In the genomic region with DNA sequence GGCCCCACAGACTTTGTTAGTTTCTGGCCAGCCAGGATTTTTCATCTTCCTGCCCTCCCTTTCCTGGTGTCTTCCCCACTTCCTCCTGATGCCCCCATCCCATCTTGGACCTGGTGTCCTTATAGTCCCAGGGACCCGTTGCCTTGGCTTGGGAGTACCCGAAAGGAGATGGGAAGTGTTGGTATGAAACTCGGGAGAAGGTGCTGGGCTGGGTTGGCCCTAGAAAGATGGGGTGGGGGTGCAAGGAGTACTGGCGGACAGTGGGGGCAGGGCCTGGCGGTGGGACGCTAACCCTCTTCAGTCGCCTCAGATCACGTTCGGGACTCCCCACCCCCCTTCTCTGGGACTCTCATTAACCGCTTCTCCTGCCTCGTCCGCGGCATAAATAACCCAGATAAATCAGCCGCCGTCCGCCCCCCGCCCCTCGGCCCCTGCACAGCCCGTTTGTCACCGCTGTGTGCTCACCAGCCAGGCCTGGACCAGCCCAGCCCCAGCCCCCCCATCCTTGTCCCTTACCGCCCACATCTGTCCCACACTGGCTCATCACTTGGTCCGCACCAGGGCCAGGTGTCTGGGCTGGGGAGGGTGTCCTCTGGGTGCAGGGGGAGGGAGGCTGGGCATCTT, we compare ENCODE assay signal across 13 cellular contexts. TPM values are rescaled to one million over a fixed set of nuclear protein-coding genes. Genes with fewer than 3 reads are reported as not detected.
DNase-seq lines count a peak whose midpoint lies in the region; ATAC-seq and TF ChIP-seq lines count a peak whose summit lies in the region.
"Had no signal": no experiment of that assay in that cellular context is flagged by ENCODE, and none has a peak within 500 bp of the region (broad histone marks: within the 10 kb centered on the region; RNA-seq: fewer than 3 reads in every experiment).

No MANE protein-coding gene starts in this region.

- intact Hi-C loops in HCT116 (cut with micrococcal nuclease) = no loop called here
- intact Hi-C loops in dendritic cell treated with granulocyte-macrophage colony-stimulating factor and Interleukin-4, amounts not matched to agents 40 ng/mL and 50 ng/mL, for 4 days (cut with micrococcal nuclease) = no loop called here
- intact Hi-C loops in body of pancreas (cut with DNase I) = no loop called here
- intact Hi-C loops in esophagus squamous epithelium (cut with DNase I) = no loop called here

- no peaks in the 10 kb centered on the region for H3K9me2 ChIP-seq in HCT116 (ENCODE audit: insufficient read depth)

- H3K27ac Mint-ChIP-seq in dendritic cell treated with granulocyte-macrophage colony-stimulating factor and Interleukin-4, amounts not matched to agents 40 ng/mL and 50 ng/mL, for 4 days = peak overlapping the region; percentile 18
- H3K27ac Mint-ChIP-seq in naive thymus-derived CD8-positive, alpha-beta T cell = no peak overlapping the region
- H3K27ac Mint-ChIP-seq: activated CD8-positive, alpha-beta T cell treated with anti-CD3 and anti-CD28 coated beads for 36 hours had no signal

- WGBS in body of pancreas, 2 donors = 27% methylated on average over 21 to 22 of the region's 22 CpGs
- whole genome bisulfite sequencing in esophagus squamous epithelium, 2 donors = 13 to 33% methylated on average over 7 to 19 of the region's 22 CpGs

- peak overlapping the region; percentile 37; the same call in 1 of the 2 replicates for H3K4me3 ChIP-seq in AG04450 (ENCODE audit: low read depth, low read length)
- no peak overlapping the region for H3K4me3 ChIP-seq in HCT116 (replicated peaks in 1 of 2; ENCODE audit: low read depth in 1 of 2, low read length in 2 of 2)
- no peak overlapping the region for H3K4me3 ChIP-seq in body of pancreas
- peak overlapping the region in 1 of 4 donors; percentile 55 for H3K4me3 ChIP-seq in esophagus squamous epithelium

- peaks cover 19% of the 10 kb centered on the region for H3K4me1 Mint-ChIP-seq in dendritic cell treated with granulocyte-macrophage colony-stimulating factor and Interleukin-4, amounts not matched to agents 40 ng/mL and 50 ng/mL, for 4 days (ENCODE audit: low read depth)
- H3K4me1 Mint-ChIP-seq in naive thymus-derived CD8-positive, alpha-beta T cell = peaks cover 27 to 32% (median 30%) of the 10 kb centered on the region in 4 donors

- no peak overlapping the region for H3K9ac ChIP-seq in HCT116 (ENCODE audit: low read length)

- no peak for DNase-seq in AG04450 (ENCODE audit: low read depth, low spot score)
- no peak for DNase-seq in HCT116 (ENCODE audit: low read depth, low spot score)
- no peak for DNase-seq in naive thymus-derived CD8-positive, alpha-beta T cell
- no peak for DNase-seq in activated CD4-positive, alpha-beta T cell treated with anti-CD3 and anti-CD28 coated beads, Interleukin-2, amount 50 U/mL, for 1 hour
- DNase-seq in body of pancreas = no peak
- no peak for DNase-seq in HT-29 (ENCODE audit: low spot score)
- no peak for DNase-seq in esophagus squamous epithelium (lab: John Stamatoyannopoulos, UW)
- DNase-seq: activated gamma-delta T cell treated with Interleukin-2 at 50 U/mL for 16 hours had no signal

- TF ChIP-seq CTCF in AG04450 (IDR thresholded peaks at IDR 0.05; ENCODE audit: low read depth, low read length) (no peak), HCT116 (IDR thresholded peaks at IDR 0.05 in 2 of 3, conservative IDR thresholded peaks at IDR 0.05 in 1 of 3; ENCODE audit: borderline replicate concordance in 1 of 3, insufficient read depth in 1 of 3, low read depth in 2 of 3, low read length in 2 of 3) (no peak), body of pancreas (IDR thresholded peaks at IDR 0.05) (no peak), esophagus squamous epithelium (IDR thresholded peaks at IDR 0.05) (no peak)

- TF ChIP-seq POLR2A in HCT116 (IDR thresholded peaks at IDR 0.05; ENCODE audit: borderline replicate concordance, extremely low read depth, insufficient read depth, insufficient read length) (no peak), body of pancreas (IDR thresholded peaks at IDR 0.05) (no peak), esophagus squamous epithelium (IDR thresholded peaks at IDR 0.05) (no peak)

- ATAC-seq in HCT116 (no peak), body of pancreas (no peak)
- no peak for ATAC-seq in naive thymus-derived CD8-positive, alpha-beta T cell

- peaks cover 21% of the 10 kb centered on the region for H3K36me3 Mint-ChIP-seq in dendritic cell treated with granulocyte-macrophage colony-stimulating factor and Interleukin-4, amounts not matched to agents 40 ng/mL and 50 ng/mL, for 4 days (ENCODE audit: low read depth)
- H3K36me3 Mint-ChIP-seq in naive thymus-derived CD8-positive, alpha-beta T cell = peaks cover 0 to 28% (median 18%) of the 10 kb centered on the region in 3 donors

- H3K79me2 ChIP-seq in HCT116 (ENCODE audit: insufficient read depth, low read length) = no peaks in the 10 kb centered on the region

- RAD21 ChIA-PET in HCT116 (lab: Charles Lee; ENCODE audit: low non-redundant PET in 1 of 2, low total read pairs in 2 of 2, uncharacterized antibody in 2 of 2, unreplicated experiment in 2 of 2) = interaction anchor here (1.5 to 1.6 kb wide), 2 partner anchors 19 kb away, joined by 10 read pairs; no protein-coding TSS in a partner anchor

- no peak for TF ChIP-seq RAD21 in HCT116 (IDR thresholded peaks at IDR 0.05; ENCODE audit: low read depth)

- peak overlapping the region; percentile 37; the same call in 1 of the 2 replicates for H3K4me2 ChIP-seq in HCT116 (ENCODE audit: low read length)

- H3K27me3 Mint-ChIP-seq in dendritic cell treated with granulocyte-macrophage colony-stimulating factor and Interleukin-4, amounts not matched to agents 40 ng/mL and 50 ng/mL, for 4 days = peaks cover 76% of the 10 kb centered on the region
- H3K27me3 Mint-ChIP-seq in naive thymus-derived CD8-positive, alpha-beta T cell = peaks cover 31 to 85% (median 62%) of the 10 kb centered on the region in 5 donors

- H3K27ac ChIP-seq in AG04450 (ENCODE audit: low read depth, low read length) = no peak overlapping the region
- no peak overlapping the region for H3K27ac ChIP-seq in HCT116 (ENCODE audit: low read depth, low read length)
- no peak overlapping the region for H3K27ac ChIP-seq in body of pancreas
- H3K27ac ChIP-seq in esophagus squamous epithelium = no peak overlapping the region
- H3K27ac ChIP-seq: heart left ventricle, pancreas, Peyer's patch had no signal

- no peaks in the 10 kb centered on the region for H3K9me3 Mint-ChIP-seq in dendritic cell treated with granulocyte-macrophage colony-stimulating factor and Interleukin-4, amounts not matched to agents 40 ng/mL and 50 ng/mL, for 4 days
- peaks cover 0 to 7% (median 0%) of the 10 kb centered on the region in 9 donors for H3K9me3 Mint-ChIP-seq in naive thymus-derived CD8-positive, alpha-beta T cell
- H3K9me3 Mint-ChIP-seq: activated CD8-positive, alpha-beta T cell treated with anti-CD3 and anti-CD28 coated beads for 36 hours had no signal

- H3K4me1 ChIP-seq in HCT116 (ENCODE audit: control insufficient read depth in 1 of 2, insufficient read depth in 2 of 2, low read length in 2 of 2) (peaks cover 0 to 19% of the 10 kb centered on the region in 2 experiments; a peak in 2 of 4 replicates), body of pancreas (peaks cover 26% of the 10 kb centered on the region), esophagus squamous epithelium (peaks cover 14 to 49% (median 16%) of the 10 kb centered on the region in 3 donors)

- H3K4me3 Mint-ChIP-seq in dendritic cell treated with granulocyte-macrophage colony-stimulating factor and Interleukin-4, amounts not matched to agents 40 ng/mL and 50 ng/mL, for 4 days = peak overlapping the region; percentile 66
- peak overlapping the region in 9 of 10 donors; percentile 18 to 84 (median 57) for H3K4me3 Mint-ChIP-seq in naive thymus-derived CD8-positive, alpha-beta T cell
- H3K4me3 Mint-ChIP-seq: activated CD8-positive, alpha-beta T cell treated with anti-CD3 and anti-CD28 coated beads for 36 hours had no signal

- POLR2A ChIA-PET in AG04450 (lab: Yijun Ruan, JAX) = interaction anchor here (0.6 to 2.0 kb wide), 5 partner anchors 10 to 13 kb away, joined by 3 to 18 read pairs (median 3); partner anchors contain the start of gene GMPPA
- POLR2A ChIA-PET in HCT116 (lab: Charles Lee) = interaction anchor here (0.7 to 1.4 kb wide), 2 partner anchors 11 to 12 kb away, joined by 3 to 5 read pairs; partner anchors contain the start of gene GMPPA
- POLR2A ChIA-PET in naive thymus-derived CD8-positive, alpha-beta T cell (lab: Charles Lee) = interaction anchor here (1.0 kb wide), 1 partner anchor 15 kb away, joined by 3 read pairs; a partner anchor contains a TSS

- H4K20me1 ChIP-seq in HCT116 (ENCODE audit: insufficient read depth) = no peaks in the 10 kb centered on the region

- CTCF ChIA-PET in AG04450 (lab: Charles Lee) (interaction anchor here (0.6 to 4.5 kb wide), 23 partner anchors 10 to 215 kb away, joined by 3 to 97 read pairs (median 7); partner anchors contain the start of gene GMPPA), HCT116 (lab: Charles Lee) (interaction anchor here (0.7 to 4.4 kb wide), 6 partner anchors 9 to 222 kb away, joined by 3 to 56 read pairs (median 7); partner anchors contain the start of gene GMPPA)

- H2AFZ ChIP-seq in HCT116 (ENCODE audit: low read depth, low read length, poor library complexity, severe bottlenecking) = no peak overlapping the region

- peaks cover 8% of the 10 kb centered on the region for H3K9me3 ChIP-seq in AG04450 (ENCODE audit: control insufficient read depth, insufficient read depth, low read length)
- no peaks in the 10 kb centered on the region for H3K9me3 ChIP-seq in HCT116 (ENCODE audit: control insufficient read depth in 1 of 2, insufficient read depth in 1 of 2, low read depth in 1 of 2, low read length in 2 of 2)
- no peaks in the 10 kb centered on the region for H3K9me3 ChIP-seq in body of pancreas
- no peaks in the 10 kb centered on the region for H3K9me3 ChIP-seq in esophagus squamous epithelium
- H3K9me3 ChIP-seq: heart left ventricle, pancreas, Peyer's patch had no signal

- H3K27me3 ChIP-seq in AG04450 (ENCODE audit: control insufficient read depth, insufficient read depth, low read length) = peaks cover 53% of the 10 kb centered on the region
- H3K27me3 ChIP-seq in HCT116 (ENCODE audit: insufficient read depth, low read length) = no peaks in the 10 kb centered on the region
- peaks cover 0 to 16% of the 10 kb centered on the region in 2 donors for H3K27me3 ChIP-seq in body of pancreas
- peaks cover 5 to 77% (median 20%) of the 10 kb centered on the region in 4 donors for H3K27me3 ChIP-seq in esophagus squamous epithelium
- H3K27me3 ChIP-seq: pancreas had no signal

- BruUV-seq in HCT116 (replicated peaks; lab: Mats Ljungman, UMichigan) = no TSS peak

- H3K36me3 ChIP-seq in HCT116 (ENCODE audit: control insufficient read depth in 1 of 2, insufficient read depth in 2 of 2, low read length in 2 of 2) = no peaks in the 10 kb centered on the region; a peak in 1 of 4 replicates
- peaks cover 0 to 7% of the 10 kb centered on the region in 2 donors for H3K36me3 ChIP-seq in body of pancreas (replicated peaks in 1 of 2; ENCODE audit: insufficient read depth in 1 of 2, low read depth in 2 of 2)
- H3K36me3 ChIP-seq in esophagus squamous epithelium = peaks cover 0 to 15% (median 0%) of the 10 kb centered on the region in 3 donors

RNA-seq across cellular contexts. Expression of gene ASIC4, which starts 3.7 kb away (rescaled TPM):
- polyA plus RNA-seq in AG04450 (2011; rRNA removed) = not detected in 2 replicates
- polyA minus RNA-seq in AG04450 (2011; rRNA and poly(A)+ RNA removed) = not detected in 2 replicates
- 2.1 TPM for total RNA-seq in HCT116 (2021; ENCODE audit: unreplicated experiment)
- polyA plus RNA-seq in HCT116 (2012) = 1.3 and 1.9 TPM in 2 replicates
- total RNA-seq in naive thymus-derived CD8-positive, alpha-beta T cell = under 1 TPM; 0.21 to 0.30 TPM
- polyA plus RNA-seq in naive thymus-derived CD8-positive, alpha-beta T cell = not detected
- not detected for total RNA-seq in body of pancreas
- total RNA-seq in HT-29 (2014; rRNA removed; shearing (Covaris generic)) = 0.08 TPM in 1 of 2 replicates, not detected in the other
- total RNA-seq in esophagus squamous epithelium = not detected
- total RNA-seq: activated CD8-positive, alpha-beta T cell treated with anti-CD3 and anti-CD28 coated beads for 36 hours had no signal

RNA-seq across cellular contexts. Expression of gene GMPPA, which starts 11.9 kb away (rescaled TPM):
- 90.1 and 97.7 TPM in 2 replicates for polyA plus RNA-seq in AG04450 (2011; rRNA removed)
- polyA minus RNA-seq in AG04450 (2011; rRNA and poly(A)+ RNA removed) = 90.6 and 98.6 TPM in 2 replicates
- 71.8 TPM for total RNA-seq in HCT116 (2021; ENCODE audit: unreplicated experiment)
- 78.5 and 89.8 TPM in 2 replicates for polyA plus RNA-seq in HCT116 (2012)
- 10 to 100 TPM; 22.5 to 26.9 TPM for total RNA-seq in naive thymus-derived CD8-positive, alpha-beta T cell
- 10 to 100 TPM; 12.1 to 22.0 (median 17.0) TPM for polyA plus RNA-seq in naive thymus-derived CD8-positive, alpha-beta T cell
- total RNA-seq in body of pancreas = 10 to 100 TPM; 40.5 to 57.4 TPM
- total RNA-seq in HT-29 (2014; rRNA removed; shearing (Covaris generic)) = 68.2 and 84.5 TPM in 2 replicates
- total RNA-seq in esophagus squamous epithelium = 10 to 100 TPM; 18.1 to 31.1 (median 26.4) TPM

RNA-seq across cellular contexts. Expression of gene CHPF, which starts 33.0 kb away (rescaled TPM):
- 24.4 and 37.2 TPM in 2 replicates for polyA plus RNA-seq in AG04450 (2011; rRNA removed)
- 11.5 and 12.1 TPM in 2 replicates for polyA minus RNA-seq in AG04450 (2011; rRNA and poly(A)+ RNA removed)
- 228 TPM for total RNA-seq in HCT116 (2021; ENCODE audit: unreplicated experiment)
- 315 and 347 TPM in 2 replicates for polyA plus RNA-seq in HCT116 (2012)
- total RNA-seq in naive thymus-derived CD8-positive, alpha-beta T cell = 1 to 10 TPM; 3.7 to 3.8 TPM
- 1 to 10 TPM; 3.8 to 4.2 (median 4.2) TPM for polyA plus RNA-seq in naive thymus-derived CD8-positive, alpha-beta T cell
- 100 to 1,000 TPM; 115 to 232 TPM for total RNA-seq in body of pancreas
- total RNA-seq in HT-29 (2014; rRNA removed; shearing (Covaris generic)) = 70.1 and 75.4 TPM in 2 replicates
- total RNA-seq in esophagus squamous epithelium = 10 to 100 TPM; 40.4 to 56.6 (median 52.6) TPM

RNA-seq across cellular contexts. Expression of gene TMEM198, which starts 33.2 kb away (rescaled TPM):
- polyA plus RNA-seq in AG04450 (2011; rRNA removed) = 0.83 and 1.2 TPM in 2 replicates
- 0.13 and 0.60 TPM in 2 replicates for polyA minus RNA-seq in AG04450 (2011; rRNA and poly(A)+ RNA removed)
- 2.1 TPM for total RNA-seq in HCT116 (2021; ENCODE audit: unreplicated experiment)
- 1.9 and 2.0 TPM in 2 replicates for polyA plus RNA-seq in HCT116 (2012)
- under 1 TPM; 0.36 to 0.49 TPM for total RNA-seq in naive thymus-derived CD8-positive, alpha-beta T cell
- under 1 TPM in 1 of 3 donors, not detected in 2; 0.21 TPM for polyA plus RNA-seq in naive thymus-derived CD8-positive, alpha-beta T cell
- 1 to 10 TPM; 3.3 to 5.7 TPM for total RNA-seq in body of pancreas
- 5.2 and 5.6 TPM in 2 replicates for total RNA-seq in HT-29 (2014; rRNA removed; shearing (Covaris generic))
- total RNA-seq in esophagus squamous epithelium = under 1 TPM; 0.62 to 0.87 (median 0.78) TPM

Comparison
In these comparisons a context has a peak if more than half of its experiments do, and no peak if none do; other contexts are left out.
1. RNA of gene CHPF, which starts 33.0 kb away (total RNA-seq): 115 to 232 TPM in body of pancreas, 228 TPM in HCT116 (single experiment), 70.1 to 75.4 TPM in HT-29 and 40.4 to 56.6 TPM in esophagus squamous epithelium; 3.7 to 3.8 TPM in naive thymus-derived CD8-positive, alpha-beta T cell; every median in the first group is over 4 times any median in the second.